ENCODE assay signal across 12 cellular contexts in genomic region chr12:50934981-50935807, GRCh38. TPM values are rescaled to one million over a fixed set of nuclear protein-coding genes. Genes with fewer than 3 reads are reported as not detected.
A peak's percentile ranks its signal among the peaks of the same experiment; 100 is the strongest.
DNase-seq lines count a peak whose midpoint lies in the region; ATAC-seq, FAIRE-seq and TF ChIP-seq lines count a peak whose summit lies in the region.
"Had no signal": no experiment of that assay in that cellular context is flagged by ENCODE, and none has a peak within 500 bp of the region (broad histone marks: within the 10 kb centered on the region; RNA-seq: fewer than 3 reads in every experiment).

No MANE protein-coding gene starts in this region.

- H2BK12ac ChIP-seq in neuronal stem cell (ENCODE audit: low read length) = no peak overlapping the region

- H3K36me3 ChIP-seq in esophagus squamous epithelium (peaks cover 0 to 37% (median 3%) of the 10 kb centered on the region in 3 donors), neuronal stem cell (replicated peaks in 1 of 2; ENCODE audit: control insufficient read depth in 2 of 2, insufficient read depth in 2 of 2, low read length in 2 of 2) (no peaks in the 10 kb centered on the region)

- ATAC-seq in HG02588 (IDR thresholded peaks at IDR 0.05; ENCODE audit: unreplicated experiment) (no peak), GM21786 (IDR thresholded peaks at IDR 0.05; ENCODE audit: unreplicated experiment) (no peak)
- ATAC-seq: CD8-positive, alpha-beta T cell had no signal

- H2BK15ac ChIP-seq in neuronal stem cell (ENCODE audit: low read length) = no peak overlapping the region

- H3K14ac ChIP-seq in neuronal stem cell (ENCODE audit: low read length) = no peak overlapping the region

- H3K4ac ChIP-seq in neuronal stem cell (ENCODE audit: low read length) = no peak overlapping the region

- peaks cover 12 to 71% (median 35%) of the 10 kb centered on the region in 3 donors for H3K4me1 ChIP-seq in esophagus squamous epithelium
- H3K4me1 ChIP-seq in neuronal stem cell (ENCODE audit: control insufficient read depth in 2 of 2, insufficient read depth in 1 of 2, low read depth in 1 of 2, low read length in 2 of 2) = peaks cover 4 to 5% of the 10 kb centered on the region in 2 donors

- no peak for TF ChIP-seq POLR2A in esophagus squamous epithelium (IDR thresholded peaks at IDR 0.05)

- H3K27ac ChIP-seq in esophagus squamous epithelium (peak overlapping the region; percentile 53 to 88 (median 82)), neuronal stem cell (replicated peaks; ENCODE audit: low read length) (no peak overlapping the region), substantia nigra (ENCODE audit: low read depth, low read length, poor library complexity, severe bottlenecking) (no peak overlapping the region)

- H3K9me3 ChIP-seq in esophagus squamous epithelium = peaks cover 0 to 9% (median 0%) of the 10 kb centered on the region in 3 donors
- H3K9me3 ChIP-seq in neuronal stem cell (replicated peaks in 1 of 2; ENCODE audit: control insufficient read depth in 2 of 2, insufficient read depth in 1 of 2, low read depth in 1 of 2, low read length in 2 of 2) = no peaks in the 10 kb centered on the region

- DNase-seq in AG08395 (ENCODE audit: low spot score) (peak; percentile 41), OCI-M1 (lab: John Stamatoyannopoulos, UW) (peak; percentile 42), esophagus squamous epithelium (lab: John Stamatoyannopoulos, UW) (no peak), neuronal stem cell (ENCODE audit: low spot score) (no peak), substantia nigra (lab: John Stamatoyannopoulos, UW) (no peak), HTR-8/SVneo (ENCODE audit: insufficient read length, low spot score) (no peak)
- DNase-seq: CD8-positive, alpha-beta T cell; effector memory CD4-positive, alpha-beta T cell had no signal

- no peak overlapping the region for H2BK5ac ChIP-seq in neuronal stem cell (ENCODE audit: low read length)

- no peak overlapping the region for H2BK120ac ChIP-seq in neuronal stem cell (ENCODE audit: low read depth, low read length)

- no peak overlapping the region for H3K23ac ChIP-seq in neuronal stem cell (ENCODE audit: low read depth, low read length, poor library complexity)

- H3K9ac ChIP-seq in neuronal stem cell (ENCODE audit: low read depth, low read length, poor library complexity) = no peak overlapping the region

- 30 to 39% methylated on average over 6 of the region's 6 CpGs for WGBS in esophagus squamous epithelium, 2 donors
- no CpG with 5 or more reads among the region's 6 CpGs for WGBS in neuronal stem cell (ENCODE audit: extremely low coverage in 2 of 2, insufficient read length in 2 of 2, insufficient replicate concordance in 1 of 2), 2 donors

- TF ChIP-seq CTCF in esophagus squamous epithelium (IDR thresholded peaks at IDR 0.05) = no peak

- no peak overlapping the region for H2AK5ac ChIP-seq in neuronal stem cell (ENCODE audit: low read depth, low read length)

- intact Hi-C loops in esophagus squamous epithelium (cut with DNase I) = loop anchor here (10.0 kb wide), 1 partner anchor 50 kb away; no protein-coding TSS in a partner anchor

- no peak for FAIRE-seq in HTR-8/SVneo (lab: Jason Lieb, UNC)

- H3K27me3 ChIP-seq in esophagus squamous epithelium = no peaks in the 10 kb centered on the region
- no peaks in the 10 kb centered on the region for H3K27me3 ChIP-seq in neuronal stem cell (ENCODE audit: control insufficient read depth in 3 of 3, insufficient read depth in 3 of 3, low read depth in 1 of 3, low read length in 3 of 3)

- no peak overlapping the region for H2AFZ ChIP-seq in neuronal stem cell (ENCODE audit: low read length)

- no peak overlapping the region for H4K8ac ChIP-seq in neuronal stem cell (ENCODE audit: low read depth, low read length)

- H3K79me1 ChIP-seq in neuronal stem cell (ENCODE audit: low read depth, low read length) = no peaks in the 10 kb centered on the region

- H4K91ac ChIP-seq in neuronal stem cell (ENCODE audit: low read depth, low read length, poor library complexity) = no peak overlapping the region

- H3K4me3 ChIP-seq in esophagus squamous epithelium (peak overlapping the region in 1 of 4 donors; percentile 36), neuronal stem cell (ENCODE audit: low read length in 2 of 2) (no peak overlapping the region)

- H3K4me2 ChIP-seq in neuronal stem cell (ENCODE audit: insufficient read depth, low read length, poor library complexity, severe bottlenecking) = no peak overlapping the region

- H3K18ac ChIP-seq in neuronal stem cell (ENCODE audit: low read length) = peak overlapping the region; percentile 73

RNA-seq across cellular contexts. Expression of gene HIGD1C, which starts 17.1 kb away (rescaled TPM):
- not detected for total RNA-seq in esophagus squamous epithelium
- polyA plus RNA-seq in neuronal stem cell (2013, experiment 1 of 2) = not detected
- polyA plus RNA-seq in neuronal stem cell (2013, experiment 2 of 2) = not detected
- total RNA-seq: CD8-positive, alpha-beta T cell; NCI-H460; pulmonary artery endothelial cell had no signal

Comparison
In these comparisons a context has a peak if more than half of its experiments do, and no peak if none do; other contexts are left out.
1. DNase-seq: peak in AG08395 (single experiment) and OCI-M1 (single experiment); none in esophagus squamous epithelium (single experiment), neuronal stem cell (single experiment), substantia nigra (0 of 49) and HTR-8/SVneo (single experiment).
2. H3K27ac ChIP-seq: peak in esophagus squamous epithelium (4 of 4); none in neuronal stem cell (single experiment) and substantia nigra (single experiment).